In genomic region chr2:195674491-195675226, GRCh38 we compare ENCODE assay signal across 21 cellular contexts. TPM values are rescaled to one million over a fixed set of nuclear protein-coding genes. Genes with fewer than 3 reads are reported as not detected.
DNase-seq lines count a peak whose midpoint lies in the region; ATAC-seq and TF ChIP-seq lines count a peak whose summit lies in the region.
"Had no signal": no experiment of that assay in that cellular context is flagged by ENCODE, and none has a peak within 500 bp of the region (broad histone marks: within the 10 kb centered on the region; RNA-seq: fewer than 3 reads in every experiment).

No MANE protein-coding gene starts in this region.

- in situ Hi-C loops in ACHN (cut with HindIII; ENCODE audit: low pct_ligation_motif_present, low pct_unique_long_range_greater_than_20kb, low sequenced_read_pairs): no loop called here
- in situ Hi-C loops in brain microvascular endothelial cell (cut with HindIII; ENCODE audit: low pct_ligation_motif_present, low sequenced_read_pairs): loop anchor here (25.0 kb wide), 1 partner anchor 187 kb away; no protein-coding TSS in a partner anchor

- H3K27ac ChIP-seq in brain microvascular endothelial cell: no peak overlapping the region
- H3K27ac ChIP-seq: gastrocnemius medialis, psoas muscle, uterus, VCaP had no signal

- no peak overlapping the region for H3K4me3 ChIP-seq in brain microvascular endothelial cell (ENCODE audit: low read depth, low read length)
- H3K4me3 ChIP-seq: gastrocnemius medialis, K562, psoas muscle, uterus had no signal

- ATAC-seq in HG03139 (IDR thresholded peaks at IDR 0.05; ENCODE audit: unreplicated experiment): no peak
- ATAC-seq: gastrocnemius medialis, K562, left cardiac atrium, psoas muscle had no signal

- no peak for TF ChIP-seq CTCF in brain microvascular endothelial cell (IDR thresholded peaks at IDR 0.05; ENCODE audit: low read depth, low read length, missing control alignments)

- H3K27me3 ChIP-seq in brain microvascular endothelial cell (replicated peaks): no peaks in the 10 kb centered on the region
- H3K27me3 ChIP-seq: gastrocnemius medialis, uterus had no signal

- no peaks in the 10 kb centered on the region for H3K36me3 ChIP-seq in brain microvascular endothelial cell (replicated peaks)
- H3K36me3 ChIP-seq: gastrocnemius medialis, uterus had no signal

- peak; percentile 2 for DNase-seq in ACHN
- DNase-seq in LHCN-M2 (ENCODE audit: low read depth): peak; percentile 75
- peak; percentile 64 for DNase-seq in brain microvascular endothelial cell
- DNase-seq in iris pigment epithelial cell (ENCODE audit: low read depth): peak; percentile 74
- DNase-seq in GF-D8 (lab: John Stamatoyannopoulos, UW): no peak
- DNase-seq in nucleus accumbens (lab: John Stamatoyannopoulos, UW): no peak
- no peak for DNase-seq in activated T-cell treated with anti-CD3 and anti-CD28 coated beads for 4 hours
- DNase-seq: activated naive CD4-positive, alpha-beta T cell treated with Interleukin-2 at 50 U/mL for 16 hours; aorta; CD4-positive, alpha-beta T cell; endodermal cell; gastrocnemius medialis; left cardiac atrium; NCI-H1105 treated with DMSO at 0.1 percent for 48 hours; psoas muscle; stimulated activated CD4-positive, alpha-beta T cell treated with anti-CD3 and anti-CD28 coated beads, Interleukin-4, amount 100 ng/mL, for 4 hours; substantia nigra; uterus had no signal

RNA-seq across cellular contexts. Expression of gene SLC39A10, which starts 17.6 kb away (rescaled TPM):
- total RNA-seq in LHCN-M2 (2014; rRNA removed): 31.3 and 33.2 TPM in 2 replicates
- 9.0 TPM for polyA plus RNA-seq in LHCN-M2 (2012)

Comparison
In these comparisons a context has a peak if more than half of its experiments do, and no peak if none do; other contexts are left out.
1. DNase-seq: peak in ACHN (single experiment), LHCN-M2 (single experiment), brain microvascular endothelial cell (single experiment) and iris pigment epithelial cell (single experiment); none in GF-D8 (single experiment), nucleus accumbens (0 of 56) and activated T-cell treated with anti-CD3 and anti-CD28 coated beads for 4 hours (single experiment).